In the genomic region with DNA sequence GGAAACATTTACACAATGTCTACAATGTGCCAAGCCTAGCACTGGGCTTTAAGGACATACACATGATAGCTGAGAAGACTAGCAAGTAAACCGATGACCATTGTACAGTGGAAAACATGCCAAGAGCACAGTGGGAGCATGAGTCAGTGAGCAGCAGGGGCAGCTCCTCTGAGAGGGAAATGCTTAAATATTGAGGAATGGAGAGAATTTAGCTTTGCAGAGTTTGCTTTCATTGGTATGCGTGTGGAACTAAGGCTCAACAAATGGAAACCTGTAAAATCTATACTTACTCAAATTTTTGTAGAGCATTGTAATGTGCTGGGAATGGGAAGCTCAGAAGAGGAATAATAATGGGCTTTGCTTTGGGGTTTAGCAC, we compare ENCODE assay signal across 1 cellular context.
TF ChIP-seq lines count a peak whose summit lies in the region.

No MANE protein-coding gene starts in this region.

TF ChIP-seq in SK-N-SH, 30 proteins besides CTCF, POLR2A, EP300 and RAD21 (continued from another document):
- TF ChIP-seq RXRA (IDR thresholded peaks at IDR 0.05; ENCODE audit: borderline replicate concordance, low read depth) (no peak), FOXM1 (IDR thresholded peaks at IDR 0.05; ENCODE audit: low read depth) (no peak), EZH2phosphoT487 (IDR thresholded peaks at IDR 0.05; ENCODE audit: borderline replicate concordance, low read depth) (no peak), JUND (IDR thresholded peaks at IDR 0.05) (peak; percentile 73), YY1 (IDR thresholded peaks at IDR 0.05; ENCODE audit: low read depth) (peak; percentile 22; the same call in 1 of the 2 replicates), TCF12 (IDR thresholded peaks at IDR 0.05) (peak; percentile 48), SIN3A (IDR thresholded peaks at IDR 0.05; ENCODE audit: borderline replicate concordance, low read depth, low read length) (no peak), MEF2A (IDR thresholded peaks at IDR 0.05; ENCODE audit: borderline replicate concordance, low read depth) (no peak; the same call in 1 of the 2 replicates), GATA2 (CRISPR knock-in tag; IDR thresholded peaks at IDR 0.05) (no peak), POLR2AphosphoS5 (IDR thresholded peaks at IDR 0.05; ENCODE audit: low read depth, low read length) (no peak), NFIC (IDR thresholded peaks at IDR 0.05; ENCODE audit: borderline replicate concordance) (peak; percentile 74), NRF1 (IDR thresholded peaks at IDR 0.05; ENCODE audit: low read depth, low read length) (no peak), FOSL2 (IDR thresholded peaks at IDR 0.05; ENCODE audit: borderline replicate concordance, low read depth) (peak; percentile 80; the same call in 1 of the 2 replicates), RFX5 (IDR thresholded peaks at IDR 0.05; ENCODE audit: low read length) (no peak), SMC3 (IDR thresholded peaks at IDR 0.05; ENCODE audit: low read depth, low read length) (no peak)
- TF ChIP-seq, protein P1, sequence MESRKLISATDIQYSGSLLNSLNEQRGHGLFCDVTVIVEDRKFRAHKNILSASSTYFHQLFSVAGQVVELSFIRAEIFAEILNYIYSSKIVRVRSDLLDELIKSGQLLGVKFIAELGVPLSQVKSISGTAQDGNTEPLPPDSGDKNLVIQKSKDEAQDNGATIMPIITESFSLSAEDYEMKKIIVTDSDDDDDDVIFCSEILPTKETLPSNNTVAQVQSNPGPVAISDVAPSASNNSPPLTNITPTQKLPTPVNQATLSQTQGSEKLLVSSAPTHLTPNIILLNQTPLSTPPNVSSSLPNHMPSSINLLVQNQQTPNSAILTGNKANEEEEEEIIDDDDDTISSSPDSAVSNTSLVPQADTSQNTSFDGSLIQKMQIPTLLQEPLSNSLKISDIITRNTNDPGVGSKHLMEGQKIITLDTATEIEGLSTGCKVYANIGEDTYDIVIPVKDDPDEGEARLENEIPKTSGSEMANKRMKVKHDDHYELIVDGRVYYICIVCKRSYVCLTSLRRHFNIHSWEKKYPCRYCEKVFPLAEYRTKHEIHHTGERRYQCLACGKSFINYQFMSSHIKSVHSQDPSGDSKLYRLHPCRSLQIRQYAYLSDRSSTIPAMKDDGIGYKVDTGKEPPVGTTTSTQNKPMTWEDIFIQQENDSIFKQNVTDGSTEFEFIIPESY (IDR thresholded peaks at IDR 0.05; ENCODE audit: borderline replicate concordance, low read depth), result no peak
- TF ChIP-seq, protein P2, sequence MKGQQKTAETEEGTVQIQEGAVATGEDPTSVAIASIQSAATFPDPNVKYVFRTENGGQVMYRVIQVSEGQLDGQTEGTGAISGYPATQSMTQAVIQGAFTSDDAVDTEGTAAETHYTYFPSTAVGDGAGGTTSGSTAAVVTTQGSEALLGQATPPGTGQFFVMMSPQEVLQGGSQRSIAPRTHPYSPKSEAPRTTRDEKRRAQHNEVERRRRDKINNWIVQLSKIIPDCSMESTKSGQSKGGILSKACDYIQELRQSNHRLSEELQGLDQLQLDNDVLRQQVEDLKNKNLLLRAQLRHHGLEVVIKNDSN (IDR thresholded peaks at IDR 0.05; ENCODE audit: borderline replicate concordance, low read depth), result no peak
- TF ChIP-seq, protein P3, sequence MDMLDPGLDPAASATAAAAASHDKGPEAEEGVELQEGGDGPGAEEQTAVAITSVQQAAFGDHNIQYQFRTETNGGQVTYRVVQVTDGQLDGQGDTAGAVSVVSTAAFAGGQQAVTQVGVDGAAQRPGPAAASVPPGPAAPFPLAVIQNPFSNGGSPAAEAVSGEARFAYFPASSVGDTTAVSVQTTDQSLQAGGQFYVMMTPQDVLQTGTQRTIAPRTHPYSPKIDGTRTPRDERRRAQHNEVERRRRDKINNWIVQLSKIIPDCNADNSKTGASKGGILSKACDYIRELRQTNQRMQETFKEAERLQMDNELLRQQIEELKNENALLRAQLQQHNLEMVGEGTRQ (IDR thresholded peaks at IDR 0.05; ENCODE audit: borderline replicate concordance, low read depth, low read length), result no peak
- TF ChIP-seq, protein P4, sequence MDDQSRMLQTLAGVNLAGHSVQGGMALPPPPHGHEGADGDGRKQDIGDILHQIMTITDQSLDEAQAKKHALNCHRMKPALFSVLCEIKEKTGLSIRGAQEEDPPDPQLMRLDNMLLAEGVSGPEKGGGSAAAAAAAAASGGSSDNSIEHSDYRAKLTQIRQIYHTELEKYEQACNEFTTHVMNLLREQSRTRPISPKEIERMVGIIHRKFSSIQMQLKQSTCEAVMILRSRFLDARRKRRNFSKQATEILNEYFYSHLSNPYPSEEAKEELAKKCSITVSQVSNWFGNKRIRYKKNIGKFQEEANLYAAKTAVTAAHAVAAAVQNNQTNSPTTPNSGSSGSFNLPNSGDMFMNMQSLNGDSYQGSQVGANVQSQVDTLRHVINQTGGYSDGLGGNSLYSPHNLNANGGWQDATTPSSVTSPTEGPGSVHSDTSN (IDR thresholded peaks at IDR 0.05), result peak; percentile 30; the same call in 1 of the 2 replicates
- TF ChIP-seq, protein P5, sequence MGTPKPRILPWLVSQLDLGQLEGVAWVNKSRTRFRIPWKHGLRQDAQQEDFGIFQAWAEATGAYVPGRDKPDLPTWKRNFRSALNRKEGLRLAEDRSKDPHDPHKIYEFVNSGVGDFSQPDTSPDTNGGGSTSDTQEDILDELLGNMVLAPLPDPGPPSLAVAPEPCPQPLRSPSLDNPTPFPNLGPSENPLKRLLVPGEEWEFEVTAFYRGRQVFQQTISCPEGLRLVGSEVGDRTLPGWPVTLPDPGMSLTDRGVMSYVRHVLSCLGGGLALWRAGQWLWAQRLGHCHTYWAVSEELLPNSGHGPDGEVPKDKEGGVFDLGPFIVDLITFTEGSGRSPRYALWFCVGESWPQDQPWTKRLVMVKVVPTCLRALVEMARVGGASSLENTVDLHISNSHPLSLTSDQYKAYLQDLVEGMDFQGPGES (IDR thresholded peaks at IDR 0.05; ENCODE audit: low read depth, low read length), result no peak
- TF ChIP-seq, protein P6, sequence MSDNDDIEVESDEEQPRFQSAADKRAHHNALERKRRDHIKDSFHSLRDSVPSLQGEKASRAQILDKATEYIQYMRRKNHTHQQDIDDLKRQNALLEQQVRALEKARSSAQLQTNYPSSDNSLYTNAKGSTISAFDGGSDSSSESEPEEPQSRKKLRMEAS (IDR thresholded peaks at IDR 0.05; ENCODE audit: low read depth), result peak; percentile 75
